1 cellular context compared by ENCODE assay signal in the genomic region with DNA sequence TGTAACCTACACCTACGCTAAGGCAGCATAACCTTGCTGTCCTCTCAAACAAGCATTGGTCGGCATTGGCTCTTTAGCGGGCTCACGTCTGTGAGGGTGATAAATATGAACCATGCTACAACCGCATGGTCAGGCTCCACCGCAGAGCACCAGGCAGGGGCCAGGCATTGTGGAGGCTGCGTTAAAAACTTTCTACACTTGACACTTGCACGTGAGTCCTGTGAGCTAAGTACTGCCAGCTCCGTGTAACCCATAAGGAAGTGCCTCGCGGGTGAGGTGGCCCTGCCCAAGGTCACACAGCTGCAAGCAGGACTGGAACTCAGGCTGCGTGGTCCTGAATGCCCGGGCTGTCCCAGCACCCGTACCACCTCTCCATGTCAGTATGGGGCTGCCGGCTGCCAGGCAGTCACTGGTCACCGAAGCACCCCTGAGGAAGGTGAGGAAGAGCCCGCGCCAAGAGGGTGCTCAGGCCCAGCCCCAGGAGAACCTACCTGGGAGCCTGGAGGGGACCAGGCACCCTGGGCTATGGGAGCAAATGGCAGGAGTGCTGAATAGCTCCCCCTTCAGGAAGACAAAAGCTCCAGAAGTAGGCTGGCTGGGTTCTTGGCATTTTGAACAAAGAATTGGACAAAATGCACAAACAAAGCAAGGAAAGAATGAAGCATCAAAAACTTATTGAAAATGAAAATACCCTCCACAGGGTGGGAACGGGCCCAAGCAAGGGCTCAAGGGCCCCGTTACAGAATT.
TF ChIP-seq lines count a peak whose summit lies in the region.

No MANE protein-coding gene starts in this region.

TF ChIP-seq in Ishikawa, 13 proteins besides CTCF, POLR2A, EP300 and RAD21 (continued from another document):
- TF ChIP-seq TAF1 (IDR thresholded peaks at IDR 0.05; ENCODE audit: low read depth) (no peak), YY1 (IDR thresholded peaks at IDR 0.05; ENCODE audit: low read depth) (no peak), CREB1 (IDR thresholded peaks at IDR 0.05; ENCODE audit: low read depth) (no peak), ZBTB7A (IDR thresholded peaks at IDR 0.05; ENCODE audit: low read depth) (no peak)
